ENCODE assay signal across 8 cellular contexts in the genomic region with DNA sequence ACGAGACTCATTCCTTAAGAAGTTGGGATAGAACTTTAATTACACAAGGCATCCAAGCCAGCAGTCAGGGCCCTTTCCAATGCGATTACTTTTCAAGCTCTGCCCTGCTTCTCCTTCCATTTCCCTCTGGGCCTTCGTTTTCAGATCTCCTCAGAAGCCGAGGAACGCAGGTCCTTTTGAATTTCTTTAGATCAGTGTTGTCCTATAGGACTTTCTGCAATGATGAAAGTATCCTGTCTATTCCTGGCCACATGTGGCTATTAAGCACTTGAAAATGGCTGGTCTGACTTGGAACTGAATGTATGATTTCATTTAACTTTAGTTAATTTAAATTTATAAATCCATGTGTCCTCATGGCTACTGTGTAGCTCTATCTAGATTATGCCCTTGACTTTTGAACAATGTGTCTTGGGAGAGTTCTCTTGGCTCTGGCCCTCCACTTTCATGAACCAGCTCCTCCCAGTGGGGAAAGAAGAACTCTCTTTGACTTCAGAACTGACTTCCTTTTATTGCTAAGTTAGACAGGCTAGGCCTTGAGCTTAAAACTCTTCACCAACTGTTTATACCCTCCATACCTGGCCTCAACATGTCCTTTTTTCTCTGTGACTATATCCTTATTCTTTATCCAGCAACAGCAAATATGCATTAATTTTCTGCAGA. TPM values are rescaled to one million over a fixed set of nuclear protein-coding genes. Genes with fewer than 3 reads are reported as not detected.
DNase-seq lines count a peak whose midpoint lies in the region; ATAC-seq, FAIRE-seq and TF ChIP-seq lines count a peak whose summit lies in the region.

No MANE protein-coding gene starts in this region.

- no peaks in the 10 kb centered on the region for H3K27me3 ChIP-seq in stomach

- H3K4me1 ChIP-seq in stomach = peaks cover 65 to 100% (median 89%) of the 10 kb centered on the region in 4 donors

- DNase-seq in activated CD8-positive, alpha-beta memory T cell treated with anti-CD3 and anti-CD28 coated beads, Interleukin-2, amount 10 ng/mL, durations not matched to agents 7 days and 5 days = no peak
- DNase-seq in activated CD8-positive, alpha-beta memory T cell treated with anti-CD3 and anti-CD28 coated beads, Interleukin-2, amount 50 U/mL, for 4 hours = no peak
- no peak for DNase-seq in activated CD4-positive, alpha-beta memory T cell treated with anti-CD3 and anti-CD28 coated beads for 36 hours
- DNase-seq in left cardiac atrium (no peak), stomach (no peak), RCC 7860 (ENCODE audit: low spot score) (no peak), cerebellar cortex (ENCODE audit: low spot score) (no peak)

- TF ChIP-seq EP300 in stomach (IDR thresholded peaks at IDR 0.05) = no peak

- peak; percentile 46 for ATAC-seq in activated CD8-positive, alpha-beta memory T cell treated with anti-CD3 and anti-CD28 coated beads, Interleukin-2, amount 10 ng/mL, durations not matched to agents 7 days and 5 days
- peak; percentile 58 to 59 for ATAC-seq in left cardiac atrium
- ATAC-seq in GM19452 (IDR thresholded peaks at IDR 0.05; ENCODE audit: unreplicated experiment) = no peak

- H3K4me3 ChIP-seq in stomach = no peak overlapping the region

- peaks cover 91% of the 10 kb centered on the region for H3K4me1 Mint-ChIP-seq in activated CD8-positive, alpha-beta memory T cell treated with anti-CD3 and anti-CD28 coated beads, Interleukin-2, amount 10 ng/mL, durations not matched to agents 7 days and 5 days
- H3K4me1 Mint-ChIP-seq in activated CD4-positive, alpha-beta memory T cell treated with anti-CD3 and anti-CD28 coated beads for 36 hours (ENCODE audit: low read depth) = peaks cover 90% of the 10 kb centered on the region

- TF ChIP-seq POLR2A in stomach (IDR thresholded peaks at IDR 0.05) = no peak

- CTCF ChIA-PET in activated CD8-positive, alpha-beta memory T cell treated with anti-CD3 and anti-CD28 coated beads, Interleukin-2, amount 10 ng/mL, durations not matched to agents 7 days and 5 days (lab: Charles Lee) = interaction anchor here (0.7 to 2.1 kb wide), 18 partner anchors 11 to 591 kb away, joined by 3 to 18 read pairs (median 3); a partner anchor contains a TSS
- CTCF ChIA-PET in activated CD4-positive, alpha-beta memory T cell treated with anti-CD3 and anti-CD28 coated beads for 36 hours (lab: Charles Lee) = interaction anchor here (0.9 to 1.9 kb wide), 12 partner anchors 8 to 618 kb away, joined by 3 to 12 read pairs (median 5); a partner anchor contains a TSS

- POLR2A ChIA-PET in activated CD4-positive, alpha-beta memory T cell treated with anti-CD3 and anti-CD28 coated beads for 36 hours (lab: Charles Lee) = interaction anchor here (1.2 to 2.2 kb wide), 10 partner anchors 8 to 81 kb away, joined by 4 to 19 read pairs (median 6); a partner anchor contains a TSS

- peak overlapping the region; percentile 59 to 76 (median 73) for H3K27ac ChIP-seq in stomach

- FAIRE-seq in RCC 7860 (lab: Jason Lieb, UNC) = no peak

- H3K27ac Mint-ChIP-seq in activated CD8-positive, alpha-beta memory T cell treated with anti-CD3 and anti-CD28 coated beads, Interleukin-2, amount 10 ng/mL, durations not matched to agents 7 days and 5 days = peak overlapping the region; percentile 89
- H3K27ac Mint-ChIP-seq in activated CD4-positive, alpha-beta memory T cell treated with anti-CD3 and anti-CD28 coated beads for 36 hours = peak overlapping the region; percentile 91

- intact Hi-C loops in activated CD4-positive, alpha-beta memory T cell treated with anti-CD3 and anti-CD28 coated beads for 36 hours (cut with micrococcal nuclease) = no loop called here
- intact Hi-C loops in left cardiac atrium (cut with DNase I) (no loop called here), stomach (cut with DNase I; ENCODE audit: low total_unique reads) (no loop called here)

- H3K36me3 ChIP-seq in stomach = peaks cover 4 to 15% (median 7%) of the 10 kb centered on the region in 4 donors

- no peaks in the 10 kb centered on the region for H3K9me3 ChIP-seq in stomach

- peaks cover 44% of the 10 kb centered on the region for H3K36me3 Mint-ChIP-seq in activated CD8-positive, alpha-beta memory T cell treated with anti-CD3 and anti-CD28 coated beads, Interleukin-2, amount 10 ng/mL, durations not matched to agents 7 days and 5 days
- H3K36me3 Mint-ChIP-seq in activated CD4-positive, alpha-beta memory T cell treated with anti-CD3 and anti-CD28 coated beads for 36 hours = peaks cover 43% of the 10 kb centered on the region

- H3K9me3 Mint-ChIP-seq in activated CD8-positive, alpha-beta memory T cell treated with anti-CD3 and anti-CD28 coated beads, Interleukin-2, amount 10 ng/mL, durations not matched to agents 7 days and 5 days (ENCODE audit: low read depth) = no peaks in the 10 kb centered on the region
- no peaks in the 10 kb centered on the region for H3K9me3 Mint-ChIP-seq in activated CD4-positive, alpha-beta memory T cell treated with anti-CD3 and anti-CD28 coated beads for 36 hours

- peak overlapping the region; percentile 34 for H3K4me3 Mint-ChIP-seq in activated CD8-positive, alpha-beta memory T cell treated with anti-CD3 and anti-CD28 coated beads, Interleukin-2, amount 10 ng/mL, durations not matched to agents 7 days and 5 days
- peak overlapping the region; percentile 45 for H3K4me3 Mint-ChIP-seq in activated CD4-positive, alpha-beta memory T cell treated with anti-CD3 and anti-CD28 coated beads for 36 hours

- no peaks in the 10 kb centered on the region for H3K27me3 Mint-ChIP-seq in activated CD8-positive, alpha-beta memory T cell treated with anti-CD3 and anti-CD28 coated beads, Interleukin-2, amount 10 ng/mL, durations not matched to agents 7 days and 5 days
- no peaks in the 10 kb centered on the region for H3K27me3 Mint-ChIP-seq in activated CD4-positive, alpha-beta memory T cell treated with anti-CD3 and anti-CD28 coated beads for 36 hours

- WGBS in stomach, 5 donors = 63 to 78% (median 76%) methylated on average over 5 of the region's 5 CpGs

- TF ChIP-seq CTCF in stomach (IDR thresholded peaks at IDR 0.05) = peak in 2 of 7 experiments; percentile 22 to 31

RNA-seq across cellular contexts. Expression of a gene that starts 22.7 kb away (rescaled TPM):
- total RNA-seq in activated CD8-positive, alpha-beta memory T cell treated with anti-CD3 and anti-CD28 coated beads, Interleukin-2, amount 10 ng/mL, durations not matched to agents 7 days and 5 days = 10 to 100 TPM; 47.3 to 50.5 TPM
- 10 to 100 TPM; 36.8 to 37.0 TPM for total RNA-seq in activated CD4-positive, alpha-beta memory T cell treated with anti-CD3 and anti-CD28 coated beads for 36 hours
- total RNA-seq in left cardiac atrium = 100 to 1,000 TPM; 234 to 243 TPM
- total RNA-seq in stomach = 100 to 1,000 TPM in 2 of 5 donors, 10 to 100 TPM in 3; 59.1 to 115 (median 89.3) TPM
- 10 to 100 TPM; 13.7 to 44.1 (median 27.4) TPM for polyA plus RNA-seq in stomach
